9 cellular contexts compared by ENCODE assay signal in genomic region chr3:8767667-8768363, GRCh38. TPM values are rescaled to one million over a fixed set of nuclear protein-coding genes. Genes with fewer than 3 reads are reported as not detected.
DNase-seq lines count a peak whose midpoint lies in the region; ATAC-seq, FAIRE-seq and TF ChIP-seq lines count a peak whose summit lies in the region.
"Had no signal": no experiment of that assay in that cellular context is flagged by ENCODE, and none has a peak within 500 bp of the region (broad histone marks: within the 10 kb centered on the region; RNA-seq: fewer than 3 reads in every experiment).

No MANE protein-coding gene starts in this region.

- DNase-seq in GM06990 (ENCODE audit: extremely low read depth, insufficient read length) (peak; percentile 70), astrocyte (ENCODE audit: low read depth) (peak; percentile 32), left lobe of liver (ENCODE audit: low spot score) (no peak), activated gamma-delta T cell (lab: John Stamatoyannopoulos, UW) (no peak)
- no peak for DNase-seq in activated T-helper 2 cell treated with anti-CD3 and anti-CD28 coated beads, Interferon-gamma antibody, Interleukin-2, Interleukin-4, amounts not matched to agents 10 μg/mL and 5 μg/mL and 100 μg/mL, durations not matched to agents 14 hours and 24 hours and 36 hours (ENCODE audit: low spot score)

- peak overlapping the region; percentile 85 for H3K9ac ChIP-seq in astrocyte (ENCODE audit: low read length)

- H3K27ac ChIP-seq in astrocyte (ENCODE audit: low read depth, low read length) (peak overlapping the region; percentile 74), gastroesophageal sphincter (no peak overlapping the region)
- H3K27ac ChIP-seq: neutrophil had no signal

- peaks cover 39% of the 10 kb centered on the region for H3K27me3 Mint-ChIP-seq in astrocyte (ENCODE audit: low read depth, unreplicated experiment)
- H3K27me3 Mint-ChIP-seq in activated T-helper 2 cell treated with anti-CD3 and anti-CD28 coated beads, Interferon-gamma antibody, Interleukin-2, Interleukin-4, amounts not matched to agents 10 μg/mL and 5 μg/mL and 100 μg/mL, durations not matched to agents 14 hours and 24 hours and 36 hours (ENCODE audit: low read depth), result peaks cover 45% of the 10 kb centered on the region

- peak; percentile 42 for ATAC-seq in GM19463 (IDR thresholded peaks at IDR 0.05; ENCODE audit: unreplicated experiment)
- peak; percentile 53 for ATAC-seq in HG03521 (IDR thresholded peaks at IDR 0.05; ENCODE audit: unreplicated experiment)
- ATAC-seq in left lobe of liver, result peak; percentile 42
- ATAC-seq in gastroesophageal sphincter, result no peak

- TF ChIP-seq CTCF in GM06990 (IDR thresholded peaks at IDR 0.05; ENCODE audit: insufficient read depth, low read length, poor library complexity, severe bottlenecking) (peak; percentile 51), astrocyte (IDR thresholded peaks at IDR 0.05; ENCODE audit: insufficient read depth, low read depth, low read length) (no peak), gastroesophageal sphincter (IDR thresholded peaks at IDR 0.05) (no peak)

- no peaks in the 10 kb centered on the region for H3K27me3 ChIP-seq in GM06990 (replicated peaks; ENCODE audit: control insufficient read depth, insufficient read depth, low read length)
- H3K27me3 ChIP-seq in astrocyte (ENCODE audit: insufficient read depth, low read length), result no peaks in the 10 kb centered on the region
- peaks cover 67% of the 10 kb centered on the region for H3K27me3 ChIP-seq in gastroesophageal sphincter

- no peaks in the 10 kb centered on the region for H3K36me3 ChIP-seq in GM06990 (ENCODE audit: control insufficient read depth, insufficient read depth, low read length)
- H3K36me3 ChIP-seq in astrocyte (ENCODE audit: insufficient read depth, low read length), result peaks cover 16% of the 10 kb centered on the region
- H3K36me3 ChIP-seq in gastroesophageal sphincter, result no peaks in the 10 kb centered on the region
- H3K36me3 ChIP-seq: neutrophil had no signal

- peaks cover 2% of the 10 kb centered on the region for H3K36me3 Mint-ChIP-seq in astrocyte (ENCODE audit: low read depth, unreplicated experiment)
- H3K36me3 Mint-ChIP-seq in activated T-helper 2 cell treated with anti-CD3 and anti-CD28 coated beads, Interferon-gamma antibody, Interleukin-2, Interleukin-4, amounts not matched to agents 10 μg/mL and 5 μg/mL and 100 μg/mL, durations not matched to agents 14 hours and 24 hours and 36 hours (ENCODE audit: low read depth), result no peaks in the 10 kb centered on the region

- FAIRE-seq in astrocyte (lab: Jason Lieb, UNC), result no peak

- no peak overlapping the region for H3K27ac Mint-ChIP-seq in astrocyte (ENCODE audit: unreplicated experiment)
- H3K27ac Mint-ChIP-seq in activated T-helper 2 cell treated with anti-CD3 and anti-CD28 coated beads, Interferon-gamma antibody, Interleukin-2, Interleukin-4, amounts not matched to agents 10 μg/mL and 5 μg/mL and 100 μg/mL, durations not matched to agents 14 hours and 24 hours and 36 hours, result no peak overlapping the region

- no peak for TF ChIP-seq POLR2A in gastroesophageal sphincter (IDR thresholded peaks at IDR 0.05)

- H3K79me2 ChIP-seq in astrocyte (ENCODE audit: insufficient read depth, low read length), result peaks cover 57% of the 10 kb centered on the region

- 0% methylated on average over 1 of the region's 74 CpGs; no CpG with 5 or more reads in 1 of the 2 donors for WGBS in gastroesophageal sphincter (ENCODE audit: low coverage in 1 of 2), 2 donors

- H3K9me3 ChIP-seq in astrocyte (ENCODE audit: insufficient read depth, low read depth, low read length) (no peaks in the 10 kb centered on the region), gastroesophageal sphincter (no peaks in the 10 kb centered on the region)
- H3K9me3 ChIP-seq: neutrophil had no signal

- peaks cover 4% of the 10 kb centered on the region for H3K4me1 Mint-ChIP-seq in astrocyte (ENCODE audit: low read depth, unreplicated experiment)
- H3K4me1 Mint-ChIP-seq in activated T-helper 2 cell treated with anti-CD3 and anti-CD28 coated beads, Interferon-gamma antibody, Interleukin-2, Interleukin-4, amounts not matched to agents 10 μg/mL and 5 μg/mL and 100 μg/mL, durations not matched to agents 14 hours and 24 hours and 36 hours (ENCODE audit: low read depth), result peaks cover 12% of the 10 kb centered on the region

- H3K4me1 ChIP-seq in astrocyte (ENCODE audit: insufficient read depth, low read length) (peaks cover 56% of the 10 kb centered on the region), gastroesophageal sphincter (peaks cover 0 to 29% (median 5%) of the 10 kb centered on the region in 3 donors)

- H3K4me3 ChIP-seq in GM06990 (replicated peaks; ENCODE audit: low read depth, low read length) (peak overlapping the region; percentile 73), astrocyte (ENCODE audit: insufficient read depth, low read depth, low read length) (peak overlapping the region; percentile 79), gastroesophageal sphincter (peak overlapping the region in 1 of 2 donors; percentile 26)

- TF ChIP-seq EP300 in gastroesophageal sphincter (IDR thresholded peaks at IDR 0.05), result no peak

- H2AFZ ChIP-seq in astrocyte (ENCODE audit: low read depth, low read length), result peak overlapping the region; percentile 86

- H3K9me3 Mint-ChIP-seq in astrocyte (ENCODE audit: unreplicated experiment), result no peaks in the 10 kb centered on the region
- H3K9me3 Mint-ChIP-seq in activated T-helper 2 cell treated with anti-CD3 and anti-CD28 coated beads, Interferon-gamma antibody, Interleukin-2, Interleukin-4, amounts not matched to agents 10 μg/mL and 5 μg/mL and 100 μg/mL, durations not matched to agents 14 hours and 24 hours and 36 hours, result no peaks in the 10 kb centered on the region

- intact Hi-C loops in activated T-helper 2 cell treated with anti-CD3 and anti-CD28 coated beads, Interferon-gamma antibody, Interleukin-2, Interleukin-4, amounts not matched to agents 10 μg/mL and 5 μg/mL and 100 μg/mL, durations not matched to agents 14 hours and 24 hours and 36 hours (cut with micrococcal nuclease), result no loop called here

- peaks cover 39% of the 10 kb centered on the region for H4K20me1 ChIP-seq in astrocyte (ENCODE audit: insufficient read depth, low read length)

- peak overlapping the region; percentile 82 for H3K4me3 Mint-ChIP-seq in astrocyte (ENCODE audit: unreplicated experiment)
- H3K4me3 Mint-ChIP-seq in activated T-helper 2 cell treated with anti-CD3 and anti-CD28 coated beads, Interferon-gamma antibody, Interleukin-2, Interleukin-4, amounts not matched to agents 10 μg/mL and 5 μg/mL and 100 μg/mL, durations not matched to agents 14 hours and 24 hours and 36 hours (ENCODE audit: low read depth), result no peak overlapping the region

- peak overlapping the region; percentile 98 for H3K4me2 ChIP-seq in astrocyte (ENCODE audit: low read length)

RNA-seq across cellular contexts. Expression of gene OXTR, which starts 1.6 kb away (rescaled TPM):
- 2.2 and 3.0 TPM in 2 replicates for total RNA-seq in astrocyte
- total RNA-seq in left lobe of liver, result 0.05 TPM
- total RNA-seq in gastroesophageal sphincter, result 1 to 10 TPM in 1 of 4 donors, under 1 TPM in 2, not detected in 1; 0.27 to 4.2 (median 0.49) TPM
- 0.90 and 1.5 TPM in 2 replicates for total RNA-seq in activated T-helper 2 cell treated with anti-CD3 and anti-CD28 coated beads, Interferon-gamma antibody, Interleukin-2, Interleukin-4, amounts not matched to agents 10 μg/mL and 5 μg/mL and 100 μg/mL, durations not matched to agents 14 hours and 24 hours and 36 hours

RNA-seq across cellular contexts. Expression of gene CAV3, which starts 34.2 kb away (rescaled TPM):
- total RNA-seq in astrocyte, result not detected in 2 replicates
- total RNA-seq in left lobe of liver, result not detected
- not detected for total RNA-seq in gastroesophageal sphincter
- not detected in 2 replicates for total RNA-seq in activated T-helper 2 cell treated with anti-CD3 and anti-CD28 coated beads, Interferon-gamma antibody, Interleukin-2, Interleukin-4, amounts not matched to agents 10 μg/mL and 5 μg/mL and 100 μg/mL, durations not matched to agents 14 hours and 24 hours and 36 hours

Comparison
In these comparisons a context has a peak if more than half of its experiments do, and no peak if none do; other contexts are left out.
1. DNase-seq: peak in GM06990 (single experiment) and astrocyte (single experiment); none in left lobe of liver (single experiment), activated gamma-delta T cell (single experiment) and activated T-helper 2 cell treated with anti-CD3 and anti-CD28 coated beads, Interferon-gamma antibody, Interleukin-2, Interleukin-4, amounts not matched to agents 10 μg/mL and 5 μg/mL and 100 μg/mL, durations not matched to agents 14 hours and 24 hours and 36 hours (single experiment).